ENCODE assay signal across 1 cellular context in the genomic region with DNA sequence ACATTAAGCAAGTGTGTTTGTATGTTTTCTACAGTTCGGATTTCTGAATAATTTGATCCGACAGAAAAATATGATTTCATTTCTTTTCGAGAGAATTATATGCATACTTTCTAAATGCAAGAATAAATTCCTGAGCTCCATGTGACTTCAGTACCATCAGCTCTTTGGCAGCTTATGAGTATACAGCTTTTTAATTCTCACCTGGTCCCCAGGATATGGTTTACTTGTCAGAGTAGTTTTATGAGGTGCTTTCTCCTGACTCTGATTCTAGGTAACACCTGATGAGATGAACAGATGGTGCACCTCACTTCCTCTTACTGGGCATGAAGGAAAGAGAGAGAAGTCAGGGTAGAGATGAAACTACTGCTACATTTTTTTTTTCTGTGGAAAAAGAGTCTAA.
TF ChIP-seq lines count a peak whose summit lies in the region.

No MANE protein-coding gene starts in this region.

TF ChIP-seq in H1, 55 proteins besides CTCF, POLR2A, EP300 and RAD21 (continued from another document):
- TF ChIP-seq FOSL1 (IDR thresholded peaks at IDR 0.05; ENCODE audit: insufficient read depth, low read depth, low read length): no peak
- no peak for TF ChIP-seq SP4 (IDR thresholded peaks at IDR 0.05; ENCODE audit: low read length)
- no peak for TF ChIP-seq CHD2 (IDR thresholded peaks at IDR 0.05; ENCODE audit: low read length)
- TF ChIP-seq POLR2AphosphoS5 (IDR thresholded peaks at IDR 0.05; ENCODE audit: low read depth, low read length): no peak
- no peak for TF ChIP-seq HDAC6 (IDR thresholded peaks at IDR 0.05; ENCODE audit: low read depth, low read length)
- no peak for TF ChIP-seq CREB1 (IDR thresholded peaks at IDR 0.05)
